In genomic region chr3:134895181-134895580, GRCh38 we compare ENCODE assay signal across 5 cellular contexts.
"Had no signal": no experiment of that assay in that cellular context is flagged by ENCODE, and none has a peak within 500 bp of the region (broad histone marks: within the 10 kb centered on the region; RNA-seq: fewer than 3 reads in every experiment).

No MANE protein-coding gene starts in this region.

- DNase-seq: H9, HCEC 1CT, IMR-90 had no signal

- H3K4me3 ChIP-seq: GM23338, K562 had no signal
